ENCODE assay signal across 9 cellular contexts in the genomic region with DNA sequence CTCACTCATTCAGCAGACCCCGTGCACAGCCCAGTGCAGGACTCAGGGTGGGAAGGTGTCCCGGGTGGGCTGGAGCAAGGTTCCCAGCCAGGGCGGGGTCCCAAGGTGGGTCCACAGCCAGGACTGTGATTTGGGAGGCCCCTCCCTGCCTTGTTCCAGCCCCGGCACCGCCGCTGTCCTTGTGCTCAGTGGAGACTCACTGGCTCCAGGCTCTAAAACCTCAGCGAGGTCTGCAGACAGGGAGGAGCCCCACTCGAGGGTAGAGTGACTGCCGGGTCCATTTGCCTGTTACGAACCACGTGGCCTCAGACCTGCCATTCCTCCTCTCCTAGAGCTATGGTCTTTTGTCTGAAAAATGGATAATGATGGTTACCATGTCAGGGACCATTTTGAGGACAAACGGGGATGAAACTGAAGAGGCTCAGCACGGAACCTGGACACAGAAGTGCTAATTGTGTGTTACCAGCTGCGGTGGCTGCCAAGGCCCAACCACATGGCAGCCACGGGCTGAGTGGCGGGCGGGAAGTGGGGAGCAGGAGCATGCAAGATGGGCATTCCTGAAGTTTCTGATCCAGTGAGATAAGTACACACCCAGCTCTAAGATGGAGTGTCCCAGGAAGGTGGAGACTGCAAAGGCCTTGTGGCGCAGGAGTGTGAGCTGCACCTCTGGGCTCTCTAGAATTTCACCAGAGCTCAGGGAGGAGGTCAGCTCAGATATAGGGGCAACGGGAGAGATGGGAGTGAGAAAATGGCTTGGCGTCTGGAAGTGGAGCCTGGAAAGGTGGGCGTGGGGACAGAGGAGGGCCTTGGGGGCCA.
A peak's percentile ranks its signal among the peaks of the same experiment; 100 is the strongest.
DNase-seq lines count a peak whose midpoint lies in the region; ATAC-seq lines count a peak whose summit lies in the region.
"Had no signal": no experiment of that assay in that cellular context is flagged by ENCODE, and none has a peak within 500 bp of the region (broad histone marks: within the 10 kb centered on the region; RNA-seq: fewer than 3 reads in every experiment).

No MANE protein-coding gene starts in this region.

- peaks cover 72% of the 10 kb centered on the region for H3K36me3 ChIP-seq in MG63

- peak overlapping the region; percentile 100 for H3K27ac Mint-ChIP-seq in activated naive CD4-positive, alpha-beta T cell treated with anti-CD3 and anti-CD28 coated beads for 36 hours
- H3K27ac Mint-ChIP-seq in naive thymus-derived CD8-positive, alpha-beta T cell: peak overlapping the region; percentile 92 to 99 (median 98)

- intact Hi-C loops in activated naive CD4-positive, alpha-beta T cell treated with anti-CD3 and anti-CD28 coated beads for 36 hours (cut with micrococcal nuclease): loop anchor here (1.0 to 10.0 kb wide), 5 partner anchors 7 to 1316 kb away; a partner anchor contains a TSS

- peak; percentile 69 for DNase-seq in stimulated activated CD4-positive, alpha-beta T cell treated with anti-CD3 and anti-CD28 coated beads, Interleukin-15, amount 100 ng/mL, for 24 hours
- no peak for DNase-seq in stimulated activated CD4-positive, alpha-beta T cell treated with anti-CD3 and anti-CD28 coated beads, Interleukin-4, amount 100 ng/mL, for 4 hours
- DNase-seq in activated naive CD4-positive, alpha-beta T cell treated with anti-CD3 and anti-CD28 coated beads for 36 hours: peak; percentile 63
- peak in 2 of 10 donors; percentile 2 to 50 for DNase-seq in naive thymus-derived CD8-positive, alpha-beta T cell
- no peak for DNase-seq in MG63
- DNase-seq in HCEC 1CT: no peak
- DNase-seq in NCI-H510A (lab: John Stamatoyannopoulos, UW): no peak
- DNase-seq in HPDE6-E6E7 (ENCODE audit: extremely low spot score): no peak
- DNase-seq: NCI-H2171 treated with DMSO at 0.1 percent for 48 hours had no signal

- peak in 1 of 2 donors; percentile 15 for ATAC-seq in naive thymus-derived CD8-positive, alpha-beta T cell

- H3K27me3 Mint-ChIP-seq in activated naive CD4-positive, alpha-beta T cell treated with anti-CD3 and anti-CD28 coated beads for 36 hours (ENCODE audit: low read depth): no peaks in the 10 kb centered on the region
- no peaks in the 10 kb centered on the region for H3K27me3 Mint-ChIP-seq in naive thymus-derived CD8-positive, alpha-beta T cell

- H3K9me3 Mint-ChIP-seq in activated naive CD4-positive, alpha-beta T cell treated with anti-CD3 and anti-CD28 coated beads for 36 hours: no peaks in the 10 kb centered on the region
- H3K9me3 Mint-ChIP-seq in naive thymus-derived CD8-positive, alpha-beta T cell: no peaks in the 10 kb centered on the region

- CTCF ChIA-PET in activated naive CD4-positive, alpha-beta T cell treated with anti-CD3 and anti-CD28 coated beads for 36 hours (lab: Charles Lee): interaction anchor here (0.8 to 2.6 kb wide), 8 partner anchors 9 to 57 kb away, joined by 3 to 18 read pairs (median 4); no protein-coding TSS in a partner anchor

- H3K4me3 Mint-ChIP-seq in activated naive CD4-positive, alpha-beta T cell treated with anti-CD3 and anti-CD28 coated beads for 36 hours: peak overlapping the region; percentile 86
- peak overlapping the region; percentile 91 to 98 (median 96) for H3K4me3 Mint-ChIP-seq in naive thymus-derived CD8-positive, alpha-beta T cell

- no peaks in the 10 kb centered on the region for H3K27me3 ChIP-seq in MG63

- H3K4me3 ChIP-seq in MG63: no peak overlapping the region

- H3K4me1 Mint-ChIP-seq in activated naive CD4-positive, alpha-beta T cell treated with anti-CD3 and anti-CD28 coated beads for 36 hours (ENCODE audit: low read depth): peaks cover 46% of the 10 kb centered on the region
- peaks cover 42 to 87% (median 72%) of the 10 kb centered on the region in 4 donors for H3K4me1 Mint-ChIP-seq in naive thymus-derived CD8-positive, alpha-beta T cell

- POLR2A ChIA-PET in naive thymus-derived CD8-positive, alpha-beta T cell (lab: Charles Lee): interaction anchor here (0.7 to 74.5 kb wide), 12 partner anchors 7 to 133 kb away, joined by 3 to 5369 read pairs (median 15); no protein-coding TSS in a partner anchor

- no peaks in the 10 kb centered on the region for H3K9me3 ChIP-seq in MG63

- H3K36me3 Mint-ChIP-seq in activated naive CD4-positive, alpha-beta T cell treated with anti-CD3 and anti-CD28 coated beads for 36 hours (ENCODE audit: low read depth): peaks cover 67% of the 10 kb centered on the region
- H3K36me3 Mint-ChIP-seq in naive thymus-derived CD8-positive, alpha-beta T cell: peaks cover 16 to 25% (median 17%) of the 10 kb centered on the region in 3 donors

Comparison
In these comparisons a context has a peak if more than half of its experiments do, and no peak if none do; other contexts are left out.
1. DNase-seq: peak in stimulated activated CD4-positive, alpha-beta T cell treated with anti-CD3 and anti-CD28 coated beads, Interleukin-15, amount 100 ng/mL, for 24 hours (single experiment) and activated naive CD4-positive, alpha-beta T cell treated with anti-CD3 and anti-CD28 coated beads for 36 hours (single experiment); none in stimulated activated CD4-positive, alpha-beta T cell treated with anti-CD3 and anti-CD28 coated beads, Interleukin-4, amount 100 ng/mL, for 4 hours (0 of 2), MG63 (single experiment), HCEC 1CT (single experiment), NCI-H510A (single experiment) and HPDE6-E6E7 (single experiment).